In genomic region chr1:244137725-244138124, GRCh38 we compare ENCODE assay signal across 12 cellular contexts.
DNase-seq lines count a peak whose midpoint lies in the region; ATAC-seq and TF ChIP-seq lines count a peak whose summit lies in the region.
"Had no signal": no experiment of that assay in that cellular context is flagged by ENCODE, and none has a peak within 500 bp of the region (broad histone marks: within the 10 kb centered on the region; RNA-seq: fewer than 3 reads in every experiment).

No MANE protein-coding gene starts in this region.

- CTCF ChIA-PET in activated CD4-positive, alpha-beta T cell treated with anti-CD3 and anti-CD28 coated beads for 36 hours (lab: Charles Lee): no interaction called here
- CTCF ChIA-PET in T-cell (lab: Charles Lee): no interaction called here

- H3K9me3 Mint-ChIP-seq in activated CD4-positive, alpha-beta T cell treated with anti-CD3 and anti-CD28 coated beads for 36 hours (ENCODE audit: low read depth): no peaks in the 10 kb centered on the region
- no peaks in the 10 kb centered on the region for H3K9me3 Mint-ChIP-seq in T-cell

- H3K36me3 Mint-ChIP-seq in activated CD4-positive, alpha-beta T cell treated with anti-CD3 and anti-CD28 coated beads for 36 hours (ENCODE audit: low read depth): no peaks in the 10 kb centered on the region
- H3K36me3 Mint-ChIP-seq in T-cell: no peaks in the 10 kb centered on the region

- WGBS in psoas muscle, 3 donors: 72 to 83% (median 81%) methylated on average over 6 of the region's 6 CpGs

- no peaks in the 10 kb centered on the region for H3K36me3 ChIP-seq in effector memory CD4-positive, alpha-beta T cell (ENCODE audit: control insufficient read depth, insufficient read depth, low read length)
- H3K36me3 ChIP-seq in psoas muscle (ENCODE audit: insufficient read depth in 1 of 2, low read depth in 1 of 2): no peaks in the 10 kb centered on the region

- peak; percentile 49 for ATAC-seq in activated CD4-positive, alpha-beta T cell treated with anti-CD3 and anti-CD28 coated beads for 36 hours
- ATAC-seq in T-cell (replicated peaks in 1 of 4): peak in 3 of 4 experiments; percentile 33 to 51 (median 42)
- ATAC-seq in psoas muscle: no peak
- ATAC-seq: A549 had no signal

- no peak overlapping the region for H3K27ac Mint-ChIP-seq in activated CD4-positive, alpha-beta T cell treated with anti-CD3 and anti-CD28 coated beads for 36 hours
- H3K27ac Mint-ChIP-seq in T-cell: no peak overlapping the region

- peak overlapping the region; percentile 19 for H3K4me3 ChIP-seq in effector memory CD4-positive, alpha-beta T cell (ENCODE audit: insufficient read depth, low read depth, low read length, poor library complexity, severe bottlenecking)
- H3K4me3 ChIP-seq in psoas muscle: no peak overlapping the region
- H3K4me3 ChIP-seq: A549 had no signal

- H3K4me1 Mint-ChIP-seq in activated CD4-positive, alpha-beta T cell treated with anti-CD3 and anti-CD28 coated beads for 36 hours: peaks cover 10% of the 10 kb centered on the region
- H3K4me1 Mint-ChIP-seq in T-cell: peaks cover 9 to 16% (median 11%) of the 10 kb centered on the region in 3 donors

- no peaks in the 10 kb centered on the region for H3K9me3 ChIP-seq in effector memory CD4-positive, alpha-beta T cell (ENCODE audit: control insufficient read depth, low read length)
- no peaks in the 10 kb centered on the region for H3K9me3 ChIP-seq in psoas muscle
- H3K9me3 ChIP-seq: A549 had no signal

- H3K27ac ChIP-seq in effector memory CD4-positive, alpha-beta T cell (ENCODE audit: insufficient read depth, low read length, poor library complexity, severe bottlenecking): no peak overlapping the region
- peak overlapping the region; percentile 46 for H3K27ac ChIP-seq in psoas muscle
- H3K27ac ChIP-seq: A549 had no signal

- no peak for DNase-seq in activated CD4-positive, alpha-beta T cell treated with anti-CD3 and anti-CD28 coated beads for 36 hours
- no peak for DNase-seq in activated CD4-positive, alpha-beta T cell treated with anti-CD3 and anti-CD28 coated beads for 1 hour
- DNase-seq in T-cell: no peak
- DNase-seq in effector memory CD4-positive, alpha-beta T cell: no peak
- no peak for DNase-seq in psoas muscle
- DNase-seq in stimulated activated CD4-positive, alpha-beta T cell treated with anti-CD3 and anti-CD28 coated beads, Interleukin-15, amount 100 ng/mL, for 24 hours: no peak
- DNase-seq in SIG-M5 (lab: John Stamatoyannopoulos, UW): no peak
- DNase-seq in kidney glomerular epithelial cell (lab: John Stamatoyannopoulos, UW): no peak
- DNase-seq: activated CD4-positive, alpha-beta T cell treated with anti-CD3 and anti-CD28 coated beads, Interleukin-2, amount 50 U/mL, for 4 hours; GOT3; SHP77 had no signal

- POLR2A ChIA-PET in activated CD4-positive, alpha-beta T cell treated with anti-CD3 and anti-CD28 coated beads for 36 hours (lab: Charles Lee): interaction anchor here (0.5 kb wide), 1 partner anchor 836 kb away, joined by 4 read pairs; no protein-coding TSS in a partner anchor
- POLR2A ChIA-PET in T-cell (lab: Charles Lee): no interaction called here

- intact Hi-C loops in activated CD4-positive, alpha-beta T cell treated with anti-CD3 and anti-CD28 coated beads for 36 hours (cut with DNase I, micrococcal nuclease): no loop called here
- intact Hi-C loops in psoas muscle (cut with DNase I): loop anchor here in 1 of 2 donors (5.0 kb wide), 1 partner anchor 45 kb away; no protein-coding TSS in a partner anchor

- no peaks in the 10 kb centered on the region for H3K27me3 ChIP-seq in effector memory CD4-positive, alpha-beta T cell (replicated peaks; ENCODE audit: control insufficient read depth, insufficient read depth, low read length, poor library complexity, severe bottlenecking)
- no peaks in the 10 kb centered on the region for H3K27me3 ChIP-seq in psoas muscle (ENCODE audit: insufficient read depth in 3 of 3, low read length in 2 of 3)

- H3K4me1 ChIP-seq in effector memory CD4-positive, alpha-beta T cell (ENCODE audit: control insufficient read depth, insufficient read depth, low read length, poor library complexity, severe bottlenecking): no peaks in the 10 kb centered on the region
- no peaks in the 10 kb centered on the region for H3K4me1 ChIP-seq in psoas muscle
- H3K4me1 ChIP-seq: A549 had no signal

- TF ChIP-seq CTCF in psoas muscle (IDR thresholded peaks at IDR 0.05): no peak

- peaks cover 7% of the 10 kb centered on the region for H3K27me3 Mint-ChIP-seq in activated CD4-positive, alpha-beta T cell treated with anti-CD3 and anti-CD28 coated beads for 36 hours
- peaks cover 16 to 31% of the 10 kb centered on the region in 2 donors for H3K27me3 Mint-ChIP-seq in T-cell

- peak overlapping the region; percentile 26 for H3K4me3 Mint-ChIP-seq in activated CD4-positive, alpha-beta T cell treated with anti-CD3 and anti-CD28 coated beads for 36 hours
- H3K4me3 Mint-ChIP-seq in T-cell: peak overlapping the region; percentile 56 to 73 (median 69)

Comparison
In these comparisons a context has a peak if more than half of its experiments do, and no peak if none do; other contexts are left out.
1. ATAC-seq: peak in activated CD4-positive, alpha-beta T cell treated with anti-CD3 and anti-CD28 coated beads for 36 hours (single experiment) and T-cell (3 of 4); none in psoas muscle (0 of 4).